ENCODE assay signal across 31 cellular contexts in genomic region chr11:44409558-44410236, GRCh38.
DNase-seq lines count a peak whose midpoint lies in the region; ATAC-seq and TF ChIP-seq lines count a peak whose summit lies in the region.
"Had no signal": no experiment of that assay in that cellular context is flagged by ENCODE, and none has a peak within 500 bp of the region (broad histone marks: within the 10 kb centered on the region; RNA-seq: fewer than 3 reads in every experiment).

No MANE protein-coding gene starts in this region.

- no peaks in the 10 kb centered on the region for H3K79me2 ChIP-seq in OCI-LY3 (ENCODE audit: low read length)
- H3K79me2 ChIP-seq in hepatocyte = no peaks in the 10 kb centered on the region

- peaks cover 2% of the 10 kb centered on the region for H3K36me3 Mint-ChIP-seq in memory B cell
- H3K36me3 Mint-ChIP-seq: activated naive CD8-positive, alpha-beta T cell treated with anti-CD3 and anti-CD28 coated beads for 36 hours; mesothelial cell of epicardium had no signal

- H3K27me3 ChIP-seq in OCI-LY3 (ENCODE audit: low read depth, low read length) = peaks cover 12% of the 10 kb centered on the region; the same call in 1 of the 2 replicates
- peaks cover 2% of the 10 kb centered on the region for H3K27me3 ChIP-seq in hepatocyte
- H3K27me3 ChIP-seq: cardiac muscle cell, thyroid gland had no signal

- TF ChIP-seq CTCF in OCI-LY3 (IDR thresholded peaks at IDR 0.05; ENCODE audit: low read depth, low read length) (no peak), hepatocyte (IDR thresholded peaks at IDR 0.05; ENCODE audit: poor library complexity) (no peak)

- peak overlapping the region; percentile 51 for H3K4me2 ChIP-seq in OCI-LY3 (ENCODE audit: low read length)
- H3K4me2 ChIP-seq in hepatocyte = no peak overlapping the region
- H3K4me2 ChIP-seq: A549 had no signal

- H3K9me3 Mint-ChIP-seq in memory B cell = peaks cover 6% of the 10 kb centered on the region

- POLR2A ChIA-PET in HEK293T (lab: Yijun Ruan, JAX) = no interaction called here

- no peaks in the 10 kb centered on the region; the same call in 1 of the 2 replicates for H3K9me3 ChIP-seq in OCI-LY3 (ENCODE audit: insufficient read depth, low read length)
- no peaks in the 10 kb centered on the region for H3K9me3 ChIP-seq in hepatocyte (ENCODE audit: low read depth)
- H3K9me3 ChIP-seq: gastrocnemius medialis, HAP-1, thyroid gland had no signal

- H3K27ac Mint-ChIP-seq in memory B cell = no peak overlapping the region
- H3K27ac Mint-ChIP-seq: activated CD8-positive, alpha-beta T cell treated with anti-CD3 and anti-CD28 coated beads, Interleukin-2, amount 10 ng/mL, durations not matched to agents 7 days and 5 days; activated naive CD8-positive, alpha-beta T cell treated with anti-CD3 and anti-CD28 coated beads for 36 hours; CD8-positive, alpha-beta memory T cell; dendritic cell treated with granulocyte-macrophage colony-stimulating factor and Interleukin-4, amounts not matched to agents 40 ng/mL and 50 ng/mL, for 4 days; mesothelial cell of epicardium; T-helper 17 cell had no signal

- CTCF ChIA-PET in HEK293T (lab: Yijun Ruan, JAX) = no interaction called here

- H3K4me3 ChIP-seq in OCI-LY3 (ENCODE audit: low read length) (peak overlapping the region; percentile 21), hepatocyte (no peak overlapping the region)
- H3K4me3 ChIP-seq: A549, cardiac muscle cell, gastrocnemius medialis, HAP-1, skin epidermis, stomach, thyroid gland had no signal

- H3K36me3 ChIP-seq in OCI-LY3 (replicated peaks; ENCODE audit: low read depth, low read length) (peaks cover 7% of the 10 kb centered on the region), hepatocyte (replicated peaks; ENCODE audit: insufficient read depth, low read depth) (no peaks in the 10 kb centered on the region)
- H3K36me3 ChIP-seq: cardiac muscle cell, gastrocnemius medialis, HAP-1, stomach, thyroid gland had no signal

- H3K4me3 Mint-ChIP-seq in memory B cell = no peak overlapping the region
- H3K4me3 Mint-ChIP-seq: activated CD8-positive, alpha-beta T cell treated with anti-CD3 and anti-CD28 coated beads, Interleukin-2, amount 10 ng/mL, durations not matched to agents 7 days and 5 days; activated naive CD8-positive, alpha-beta T cell treated with anti-CD3 and anti-CD28 coated beads for 36 hours; CD8-positive, alpha-beta memory T cell; dendritic cell treated with granulocyte-macrophage colony-stimulating factor and Interleukin-4, amounts not matched to agents 40 ng/mL and 50 ng/mL, for 4 days; mesothelial cell of epicardium; naive B cell; T-helper 17 cell had no signal

- H3K4me1 Mint-ChIP-seq in memory B cell = peaks cover 2% of the 10 kb centered on the region
- H3K4me1 Mint-ChIP-seq: activated naive CD8-positive, alpha-beta T cell treated with anti-CD3 and anti-CD28 coated beads for 36 hours; CD8-positive, alpha-beta memory T cell; mesothelial cell of epicardium; naive B cell; T-helper 17 cell had no signal

- peak overlapping the region; percentile 19; the same call in 1 of the 2 replicates for H3K9ac ChIP-seq in OCI-LY3 (ENCODE audit: low read length)

- H3K4me1 ChIP-seq in OCI-LY3 (ENCODE audit: low read length) (peaks cover 50% of the 10 kb centered on the region), hepatocyte (ENCODE audit: insufficient read depth) (no peaks in the 10 kb centered on the region)
- H3K4me1 ChIP-seq: A549, gastrocnemius medialis, HAP-1, stomach had no signal

- ATAC-seq in left ventricle myocardium superior (no peak), memory B cell (ENCODE audit: low read depth) (peak; percentile 62), left colon (no peak), GM18873 (IDR thresholded peaks at IDR 0.05; ENCODE audit: low FRiP score, unreplicated experiment) (no peak)
- ATAC-seq: A549; activated CD8-positive, alpha-beta T cell treated with anti-CD3 and anti-CD28 coated beads, Interleukin-2, amount 10 ng/mL, durations not matched to agents 7 days and 5 days; gastrocnemius medialis; T-helper 17 cell had no signal

- WGBS in hepatocyte (ENCODE audit: low lambda C conversion rate, missing lambda C conversion rate) = 78% methylated on average over 9 of the region's 9 CpGs

- intact Hi-C loops in cardiac septum (cut with DNase I) (no loop called here), left ventricle myocardium superior (cut with micrococcal nuclease) (no loop called here), left colon (cut with DNase I, micrococcal nuclease) (no loop called here)

- no peak overlapping the region for H2AFZ ChIP-seq in OCI-LY3 (ENCODE audit: low read depth, low read length)
- no peak overlapping the region for H2AFZ ChIP-seq in hepatocyte

- no peaks in the 10 kb centered on the region for H4K20me1 ChIP-seq in OCI-LY3 (ENCODE audit: insufficient read depth, low read length)
- H4K20me1 ChIP-seq in hepatocyte (ENCODE audit: insufficient read depth, poor library complexity, severe bottlenecking) = no peaks in the 10 kb centered on the region

- H3K27me3 Mint-ChIP-seq in memory B cell = peaks cover 22% of the 10 kb centered on the region

- peak overlapping the region; percentile 80 for H3K27ac ChIP-seq in OCI-LY3 (ENCODE audit: low read length)
- no peak overlapping the region for H3K27ac ChIP-seq in hepatocyte
- H3K27ac ChIP-seq: A549, cardiac muscle cell, gastrocnemius medialis, skin epidermis, stomach, thyroid gland had no signal

- peak; percentile 63 for DNase-seq in cardiac septum (ENCODE audit: low spot score)
- no peak for DNase-seq in left ventricle myocardium superior
- DNase-seq in memory B cell (ENCODE audit: low spot score in 2 of 2) = no peak
- no peak for DNase-seq in HEK293T (ENCODE audit: extremely low spot score)
- no peak for DNase-seq in left colon
- DNase-seq in hepatocyte (ENCODE audit: low spot score) = no peak
- DNase-seq: activated CD8-positive, alpha-beta T cell treated with anti-CD3 and anti-CD28 coated beads, Interleukin-2, amount 10 ng/mL, durations not matched to agents 7 days and 5 days; activated effector memory CD4-positive, alpha-beta T cell treated with anti-CD3 and anti-CD28 coated beads, Interleukin-2, amount 50 U/mL, for 16 hours; activated naive CD8-positive, alpha-beta T cell treated with anti-CD3 and anti-CD28 coated beads for 36 hours; AML-193; aorta; CD8-positive, alpha-beta memory T cell; DMS 273 treated with DMSO at 0.1 percent for 48 hours; gastrocnemius medialis; KG1; naive B cell; NCI-H1694; NCI-H2171; NCI-H510A; occipital lobe; stomach; T-helper 17 cell; thyroid gland had no signal

- H3K9me2 ChIP-seq in hepatocyte (replicated peaks; ENCODE audit: insufficient read depth) = no peaks in the 10 kb centered on the region

TF ChIP-seq in HEK293T, 16 proteins besides CTCF, POLR2A, EP300 and RAD21:
- TF ChIP-seq FOXM1 (IDR thresholded peaks at IDR 0.05; ENCODE audit: borderline replicate concordance) (no peak), PKNOX1 (IDR thresholded peaks at IDR 0.05) (no peak), SUZ12 (IDR thresholded peaks at IDR 0.05) (no peak), ARNT (IDR thresholded peaks at IDR 0.05) (no peak), ZNF384 (IDR thresholded peaks at IDR 0.05) (no peak), FOXA1 (IDR thresholded peaks at IDR 0.05) (no peak), LEF1 (IDR thresholded peaks at IDR 0.05; ENCODE audit: borderline replicate concordance) (no peak), TARDBP (IDR thresholded peaks at IDR 0.05) (no peak), BHLHE40 (IDR thresholded peaks at IDR 0.05; ENCODE audit: borderline replicate concordance) (no peak), SP1 (IDR thresholded peaks at IDR 0.05) (no peak), CTBP1 (IDR thresholded peaks at IDR 0.05; ENCODE audit: borderline replicate concordance) (no peak), NFRKB (IDR thresholded peaks at IDR 0.05) (no peak), FOXK2 (IDR thresholded peaks at IDR 0.05) (no peak), L3MBTL2 (conservative IDR thresholded peaks at IDR 0.05) (no peak), ELF4 (IDR thresholded peaks at IDR 0.05) (no peak), HDGF (IDR thresholded peaks at IDR 0.05; ENCODE audit: borderline replicate concordance) (no peak)
